ENCODE assay signal across 8 cellular contexts in genomic region chr18:49055787-49056186, GRCh38.
A peak's percentile ranks its signal among the peaks of the same experiment; 100 is the strongest.
DNase-seq lines count a peak whose midpoint lies in the region; ATAC-seq, FAIRE-seq and TF ChIP-seq lines count a peak whose summit lies in the region.

No MANE protein-coding gene starts in this region.

- H3K9me3 ChIP-seq in PC-9 (ENCODE audit: insufficient read depth, low read depth) (no peaks in the 10 kb centered on the region), endothelial cell of umbilical vein (replicated peaks; ENCODE audit: control insufficient read depth, insufficient read depth, low read length) (no peaks in the 10 kb centered on the region), sigmoid colon (no peaks in the 10 kb centered on the region)

- peak overlapping the region; percentile 61 for H3K27ac ChIP-seq in PC-9
- H3K27ac ChIP-seq in endothelial cell of umbilical vein (ENCODE audit: insufficient read depth, low read depth, low read length), result peak overlapping the region; percentile 31
- H3K27ac ChIP-seq in sigmoid colon, result peak overlapping the region in 3 of 4 donors; percentile 11 to 47 (median 22)

- in situ Hi-C loops in Caki2 (cut with HindIII; ENCODE audit: low pct_unique_long_range_greater_than_20kb, low sequenced_read_pairs), result no loop called here

- CTCF ChIA-PET in PC-9 (lab: Charles Lee) (no interaction called here), endothelial cell of umbilical vein (lab: Charles Lee) (no interaction called here)

- no peak overlapping the region for H3K9ac ChIP-seq in endothelial cell of umbilical vein (replicated peaks; ENCODE audit: extremely low read depth, insufficient read depth, low read length)

- dilution Hi-C loops in endothelial cell of umbilical vein (cut with MboI; ENCODE audit: extremely low pct_ligation_motif_present, low sequenced_read_pairs), result no loop called here

- DNase-seq in Caki2 (ENCODE audit: low read depth) (peak; percentile 1), PC-9 (peak; percentile 14 to 51), endothelial cell of umbilical vein (ENCODE audit: low read depth, low spot score) (peak; percentile 36), sigmoid colon (peak; percentile 93), SK-N-DZ (ENCODE audit: low spot score) (no peak), NCI-H2107 (lab: John Stamatoyannopoulos, UW) (no peak)

- H3K9me1 ChIP-seq in endothelial cell of umbilical vein (replicated peaks; ENCODE audit: control insufficient read depth, extremely low read depth, insufficient read depth, low read length), result no peaks in the 10 kb centered on the region

- H3K4me3 ChIP-seq in PC-9 (no peak overlapping the region; the same call in 1 of the 2 replicates), endothelial cell of umbilical vein (replicated peaks in 1 of 3; ENCODE audit: insufficient read depth in 1 of 3, low read depth in 1 of 3, low read length in 3 of 3) (no peak overlapping the region), sigmoid colon (no peak overlapping the region)

- H3K4me2 ChIP-seq in PC-9 (peak overlapping the region; percentile 59), endothelial cell of umbilical vein (ENCODE audit: insufficient read depth, low read length) (no peak overlapping the region)

- no peaks in the 10 kb centered on the region for H3K27me3 ChIP-seq in PC-9 (ENCODE audit: insufficient read depth, low read depth)
- no peaks in the 10 kb centered on the region for H3K27me3 ChIP-seq in endothelial cell of umbilical vein (ENCODE audit: control insufficient read depth in 2 of 2, insufficient read depth in 2 of 2, low read length in 2 of 2)
- H3K27me3 ChIP-seq in sigmoid colon, result no peaks in the 10 kb centered on the region

- H3K4me1 ChIP-seq in PC-9 (replicated peaks; ENCODE audit: insufficient read depth) (peaks cover 41% of the 10 kb centered on the region), endothelial cell of umbilical vein (ENCODE audit: control insufficient read depth, extremely low read depth, insufficient read depth, low read length) (peaks cover 5% of the 10 kb centered on the region), sigmoid colon (peaks cover 0 to 21% (median 12%) of the 10 kb centered on the region in 4 donors)

- no peak for TF ChIP-seq CTCF in PC-9 (conservative IDR thresholded peaks at IDR 0.05)
- no peak for TF ChIP-seq CTCF in endothelial cell of umbilical vein (IDR thresholded peaks at IDR 0.05; ENCODE audit: extremely low read depth in 1 of 2, insufficient read depth in 1 of 2, low read depth in 1 of 2, low read length in 2 of 2)
- TF ChIP-seq CTCF in sigmoid colon (IDR thresholded peaks at IDR 0.05), result no peak

- H3K36me3 ChIP-seq in PC-9 (ENCODE audit: low read depth) (no peaks in the 10 kb centered on the region), endothelial cell of umbilical vein (ENCODE audit: control insufficient read depth in 2 of 2, extremely low read depth in 1 of 2, insufficient read depth in 2 of 2, low read length in 2 of 2) (no peaks in the 10 kb centered on the region), sigmoid colon (no peaks in the 10 kb centered on the region)

- WGBS in sigmoid colon, 2 donors, result 59 to 82% methylated on average over 11 of the region's 11 CpGs

- intact Hi-C loops in PC-9 (cut with micrococcal nuclease; ENCODE audit: unreplicated experiment), result no loop called here
- intact Hi-C loops in endothelial cell of umbilical vein (cut with micrococcal nuclease), result loop anchor here (5.0 kb wide), 1 partner anchor 103 kb away; the partner anchor contains the start of gene SMAD7
- intact Hi-C loops in sigmoid colon (cut with DNase I), result no loop called here

- peak overlapping the region; percentile 19 for H2AFZ ChIP-seq in PC-9
- peak overlapping the region; percentile 46 for H2AFZ ChIP-seq in endothelial cell of umbilical vein (ENCODE audit: low read depth, low read length)

- peak; percentile 80 for ATAC-seq in GM21825 (IDR thresholded peaks at IDR 0.05; ENCODE audit: unreplicated experiment)
- ATAC-seq in HG03045 (IDR thresholded peaks at IDR 0.05; ENCODE audit: unreplicated experiment), result no peak

- no peak for TF ChIP-seq EP300 in sigmoid colon (IDR thresholded peaks at IDR 0.05)

- no peaks in the 10 kb centered on the region for H3K9me2 ChIP-seq in PC-9 (ENCODE audit: insufficient read depth)

- H3K79me2 ChIP-seq in PC-9 (ENCODE audit: low read depth) (no peaks in the 10 kb centered on the region), endothelial cell of umbilical vein (ENCODE audit: control insufficient read depth, insufficient read depth, low read length) (no peaks in the 10 kb centered on the region)

- BruUV-seq in PC-9 (replicated peaks; lab: Mats Ljungman, UMichigan), result no TSS peak
- BruUV-seq in endothelial cell of umbilical vein (replicated peaks; lab: Mats Ljungman, UMichigan), result no TSS peak

- TF ChIP-seq POLR2A in endothelial cell of umbilical vein (IDR thresholded peaks at IDR 0.05; ENCODE audit: low read depth, low read length) (no peak), sigmoid colon (IDR thresholded peaks at IDR 0.05) (no peak)

- POLR2A ChIA-PET in PC-9 (lab: Charles Lee; ENCODE audit: unreplicated experiment) (no interaction called here), endothelial cell of umbilical vein (lab: Charles Lee) (no interaction called here)

- peaks cover 26% of the 10 kb centered on the region for H3F3A ChIP-seq in PC-9 (ENCODE audit: insufficient read depth, low read depth)

- H4K20me1 ChIP-seq in PC-9 (ENCODE audit: insufficient read depth) (no peaks in the 10 kb centered on the region), endothelial cell of umbilical vein (replicated peaks; ENCODE audit: control insufficient read depth, extremely low read depth, insufficient read depth, low read length) (no peaks in the 10 kb centered on the region)

- peak; percentile 57 for FAIRE-seq in endothelial cell of umbilical vein (lab: Jason Lieb, UNC)

TF ChIP-seq in endothelial cell of umbilical vein, 7 proteins besides CTCF, POLR2A, EP300 and RAD21:
- TF ChIP-seq FOS (IDR thresholded peaks at IDR 0.05; ENCODE audit: borderline replicate concordance, insufficient read depth, low read length) (peak; percentile 48), MYC (IDR thresholded peaks at IDR 0.05; ENCODE audit: low read depth, low read length) (no peak), MAX (IDR thresholded peaks at IDR 0.05; ENCODE audit: insufficient read depth, insufficient read length) (peak; percentile 30), EZH2 (IDR thresholded peaks at IDR 0.05; ENCODE audit: borderline replicate concordance, low read depth, low read length, severe bottlenecking) (no peak), POLR2AphosphoS5 (IDR thresholded peaks at IDR 0.05; ENCODE audit: insufficient read depth, low read depth, low read length) (peak; percentile 28)

Comparison
In these comparisons a context has a peak if more than half of its experiments do, and no peak if none do; other contexts are left out.
1. DNase-seq: peak in Caki2 (single experiment), PC-9 (2 of 2), endothelial cell of umbilical vein (single experiment) and sigmoid colon (single experiment); none in SK-N-DZ (single experiment) and NCI-H2107 (single experiment).
2. Peak in every context shown above with its lines, with median percentiles within 50 percentile points of each other: H3K27ac ChIP-seq.